ENCODE assay signal across 16 cellular contexts in the genomic region with DNA sequence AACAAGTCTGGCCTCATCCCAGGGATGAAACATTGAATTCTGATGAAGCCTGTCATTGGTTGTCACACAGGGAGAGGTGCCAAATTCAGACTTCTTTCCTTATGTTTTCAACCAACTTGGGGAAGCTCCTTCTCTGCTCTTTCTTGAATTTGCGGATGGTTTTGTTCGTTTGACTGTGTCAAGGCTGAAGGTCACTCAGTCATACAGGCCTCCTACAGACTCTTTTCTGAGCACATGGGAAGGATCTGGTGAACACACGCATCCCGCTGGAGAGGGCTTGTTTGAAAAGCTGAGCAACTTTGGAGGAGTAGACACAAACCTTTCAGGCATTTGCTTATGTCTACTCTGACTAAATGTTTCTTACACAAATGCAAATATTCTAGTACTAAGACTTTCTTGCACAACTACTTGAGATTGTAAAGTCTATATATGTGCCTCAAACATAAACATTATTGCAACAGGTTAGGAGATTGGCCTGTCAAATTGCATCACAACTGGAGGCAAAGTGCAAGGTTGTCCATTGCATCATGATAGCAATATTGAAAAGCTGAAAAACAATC.
DNase-seq lines count a peak whose midpoint lies in the region; ATAC-seq and TF ChIP-seq lines count a peak whose summit lies in the region.
"Had no signal": no experiment of that assay in that cellular context is flagged by ENCODE, and none has a peak within 500 bp of the region (broad histone marks: within the 10 kb centered on the region; RNA-seq: fewer than 3 reads in every experiment).

No MANE protein-coding gene starts in this region.

- no peaks in the 10 kb centered on the region for H3K9me2 ChIP-seq in SK-N-SH

- H3K9ac ChIP-seq in SK-N-SH = peak overlapping the region; percentile 38; the same call in 1 of the 2 replicates

- TF ChIP-seq EP300 in SK-N-SH (IDR thresholded peaks at IDR 0.05; ENCODE audit: borderline replicate concordance in 1 of 2, low read depth in 1 of 2, low read length in 1 of 2) = no peak

- H4K20me1 ChIP-seq in SK-N-SH (ENCODE audit: insufficient read depth) = no peaks in the 10 kb centered on the region

- WGBS in SK-N-SH (ENCODE audit: low lambda C conversion rate) = 65% methylated on average over 4 of the region's 4 CpGs
- 63% methylated on average over 4 of the region's 4 CpGs for WGBS in body of pancreas, 2 donors

- H3K4me1 ChIP-seq in SK-N-SH (ENCODE audit: control insufficient read depth in 1 of 2, insufficient read depth in 2 of 2, low read depth in 1 of 2, low read length in 1 of 2) = peaks cover 2 to 44% of the 10 kb centered on the region in 2 experiments; a peak in 3 of 4 replicates
- no peaks in the 10 kb centered on the region for H3K4me1 ChIP-seq in body of pancreas

- TF ChIP-seq POLR2A in body of pancreas (IDR thresholded peaks at IDR 0.05) = no peak

- no peak for TF ChIP-seq RAD21 in SK-N-SH (IDR thresholded peaks at IDR 0.05; ENCODE audit: low read length)

- TF ChIP-seq CTCF in SK-N-SH (IDR thresholded peaks at IDR 0.05) = no peak
- no peak for TF ChIP-seq CTCF in foreskin fibroblast (IDR thresholded peaks at IDR 0.05; ENCODE audit: low read depth, low read length)
- no peak for TF ChIP-seq CTCF in body of pancreas (IDR thresholded peaks at IDR 0.05)

- intact Hi-C loops in body of pancreas (cut with DNase I) = no loop called here

- no peak for DNase-seq in SK-N-SH
- peak; percentile 57 for DNase-seq in SKM-1 treated with dmso at 0.1 percent for 144 hours (lab: John Stamatoyannopoulos, UW; ENCODE audit: unreplicated experiment)
- peak; percentile 74 to 76 for DNase-seq in foreskin fibroblast
- DNase-seq in smooth muscle cell of the brain vasculature (ENCODE audit: low read depth, low spot score) = peak; percentile 63
- no peak for DNase-seq in caudate nucleus (lab: John Stamatoyannopoulos, UW)
- DNase-seq in body of pancreas = no peak
- DNase-seq: activated CD4-positive, alpha-beta T cell treated with anti-CD3 and anti-CD28 coated beads, Interleukin-2, amount 10 ng/mL, durations not matched to agents 24 days and 14 days; aorta; CD8-positive, alpha-beta T cell; lower lobe of right lung; NCI-H2171 treated with DMSO at 0.1 percent for 48 hours; nucleus accumbens had no signal

- ATAC-seq in SK-N-SH treated with all-trans-retinoic acid at 6 μM for 48 hours (no peak), GM18520 (IDR thresholded peaks at IDR 0.05; ENCODE audit: unreplicated experiment) (no peak), body of pancreas (no peak)
- ATAC-seq: activated T-helper 17 cell treated with anti-CD3 and anti-CD28 coated beads, Interleukin-2, amount 50 U/mL, for 72 hours; CD8-positive, alpha-beta T cell had no signal

- no peak overlapping the region for H3K4me2 ChIP-seq in SK-N-SH

- peaks cover 40% of the 10 kb centered on the region for H3F3A ChIP-seq in SK-N-SH (replicated peaks; ENCODE audit: insufficient read depth)

- H3K27me3 ChIP-seq in SK-N-SH (ENCODE audit: insufficient read depth) (no peaks in the 10 kb centered on the region), body of pancreas (no peaks in the 10 kb centered on the region)

- H3K4me3 ChIP-seq in SK-N-SH (ENCODE audit: low read depth in 2 of 2, low read length in 1 of 2) (no peak overlapping the region), foreskin fibroblast (ENCODE audit: low read depth in 1 of 2, low read length in 2 of 2) (no peak overlapping the region), body of pancreas (no peak overlapping the region)
- H3K4me3 ChIP-seq: lower lobe of right lung had no signal

- no peaks in the 10 kb centered on the region for H3K79me2 ChIP-seq in SK-N-SH (ENCODE audit: insufficient read depth)

- H3K27ac ChIP-seq in SK-N-SH (ENCODE audit: low read depth in 2 of 2, low read length in 1 of 2) = peak overlapping the region in 1 of 2 experiments; percentile 92; a peak in 3 of 4 replicates
- H3K27ac ChIP-seq in caudate nucleus (ENCODE audit: low read depth, low read length) = no peak overlapping the region
- no peak overlapping the region for H3K27ac ChIP-seq in body of pancreas
- H3K27ac ChIP-seq: 22Rv1, lower lobe of right lung had no signal

- H2AFZ ChIP-seq in SK-N-SH (ENCODE audit: low read depth) = peak overlapping the region; percentile 39; the same call in 1 of the 2 replicates

- POLR2A ChIA-PET in SK-N-SH (lab: Yijun Ruan, JAX) = no interaction called here

- H3K36me3 ChIP-seq in SK-N-SH (replicated peaks in 1 of 2; ENCODE audit: control insufficient read depth in 1 of 2, insufficient read depth in 2 of 2, low read length in 1 of 2) = no peaks in the 10 kb centered on the region
- H3K36me3 ChIP-seq in body of pancreas (replicated peaks in 1 of 2; ENCODE audit: insufficient read depth in 1 of 2, low read depth in 2 of 2) = no peaks in the 10 kb centered on the region
- H3K36me3 ChIP-seq: lower lobe of right lung had no signal

- CTCF ChIA-PET in SK-N-SH (lab: Yijun Ruan, JAX) = interaction anchor here (1.6 kb wide), 1 partner anchor 21 kb away, joined by 3 read pairs; no protein-coding TSS in a partner anchor

- H3K9me3 ChIP-seq in SK-N-SH (no peaks in the 10 kb centered on the region), body of pancreas (no peaks in the 10 kb centered on the region)
- H3K9me3 ChIP-seq: lower lobe of right lung had no signal

TF ChIP-seq in SK-N-SH, 30 proteins besides CTCF, POLR2A, EP300 and RAD21 (continues in another document):
- TF ChIP-seq, protein P1, sequence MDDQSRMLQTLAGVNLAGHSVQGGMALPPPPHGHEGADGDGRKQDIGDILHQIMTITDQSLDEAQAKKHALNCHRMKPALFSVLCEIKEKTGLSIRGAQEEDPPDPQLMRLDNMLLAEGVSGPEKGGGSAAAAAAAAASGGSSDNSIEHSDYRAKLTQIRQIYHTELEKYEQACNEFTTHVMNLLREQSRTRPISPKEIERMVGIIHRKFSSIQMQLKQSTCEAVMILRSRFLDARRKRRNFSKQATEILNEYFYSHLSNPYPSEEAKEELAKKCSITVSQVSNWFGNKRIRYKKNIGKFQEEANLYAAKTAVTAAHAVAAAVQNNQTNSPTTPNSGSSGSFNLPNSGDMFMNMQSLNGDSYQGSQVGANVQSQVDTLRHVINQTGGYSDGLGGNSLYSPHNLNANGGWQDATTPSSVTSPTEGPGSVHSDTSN (IDR thresholded peaks at IDR 0.05) = no peak
- no peak for TF ChIP-seq POLR2AphosphoS5 (IDR thresholded peaks at IDR 0.05; ENCODE audit: low read depth, low read length)
- no peak for TF ChIP-seq SIN3A (IDR thresholded peaks at IDR 0.05; ENCODE audit: borderline replicate concordance, low read depth, low read length)
- no peak for TF ChIP-seq GABPA (IDR thresholded peaks at IDR 0.05; ENCODE audit: low read depth)
- no peak for TF ChIP-seq TAF1 (IDR thresholded peaks at IDR 0.05; ENCODE audit: borderline replicate concordance, low read depth, low read length)
- TF ChIP-seq, protein P2, sequence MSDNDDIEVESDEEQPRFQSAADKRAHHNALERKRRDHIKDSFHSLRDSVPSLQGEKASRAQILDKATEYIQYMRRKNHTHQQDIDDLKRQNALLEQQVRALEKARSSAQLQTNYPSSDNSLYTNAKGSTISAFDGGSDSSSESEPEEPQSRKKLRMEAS (IDR thresholded peaks at IDR 0.05; ENCODE audit: low read depth) = no peak
- no peak for TF ChIP-seq MXI1 (IDR thresholded peaks at IDR 0.05; ENCODE audit: low read depth, low read length)
- TF ChIP-seq GATA2 (CRISPR knock-in tag; IDR thresholded peaks at IDR 0.05) = no peak
- no peak for TF ChIP-seq NRF1 (IDR thresholded peaks at IDR 0.05; ENCODE audit: low read depth, low read length)

TF ChIP-seq in SK-N-SH treated with all-trans-retinoic acid at 6 μM for 48 hours, 23 proteins besides CTCF, POLR2A, EP300 and RAD21 (continues in another document):
- TF ChIP-seq CSDC2 (CRISPR knock-in tag; IDR thresholded peaks at IDR 0.05) = no peak
- TF ChIP-seq TOX (CRISPR knock-in tag; IDR thresholded peaks at IDR 0.05; ENCODE audit: borderline replicate concordance) = no peak
- TF ChIP-seq, protein P3, sequence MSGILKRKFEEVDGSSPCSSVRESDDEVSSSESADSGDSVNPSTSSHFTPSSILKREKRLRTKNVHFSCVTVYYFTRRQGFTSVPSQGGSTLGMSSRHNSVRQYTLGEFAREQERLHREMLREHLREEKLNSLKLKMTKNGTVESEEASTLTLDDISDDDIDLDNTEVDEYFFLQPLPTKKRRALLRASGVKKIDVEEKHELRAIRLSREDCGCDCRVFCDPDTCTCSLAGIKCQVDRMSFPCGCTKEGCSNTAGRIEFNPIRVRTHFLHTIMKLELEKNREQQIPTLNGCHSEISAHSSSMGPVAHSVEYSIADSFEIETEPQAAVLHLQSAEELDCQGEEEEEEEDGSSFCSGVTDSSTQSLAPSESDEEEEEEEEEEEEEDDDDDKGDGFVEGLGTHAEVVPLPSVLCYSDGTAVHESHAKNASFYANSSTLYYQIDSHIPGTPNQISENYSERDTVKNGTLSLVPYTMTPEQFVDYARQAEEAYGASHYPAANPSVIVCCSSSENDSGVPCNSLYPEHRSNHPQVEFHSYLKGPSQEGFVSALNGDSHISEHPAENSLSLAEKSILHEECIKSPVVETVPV (CRISPR knock-in tag; IDR thresholded peaks at IDR 0.05) = no peak
- TF ChIP-seq ZC3H10 (CRISPR knock-in tag; IDR thresholded peaks at IDR 0.05) = no peak
- TF ChIP-seq RARB (CRISPR knock-in tag; IDR thresholded peaks at IDR 0.05) = no peak
- TF ChIP-seq, protein P4, sequence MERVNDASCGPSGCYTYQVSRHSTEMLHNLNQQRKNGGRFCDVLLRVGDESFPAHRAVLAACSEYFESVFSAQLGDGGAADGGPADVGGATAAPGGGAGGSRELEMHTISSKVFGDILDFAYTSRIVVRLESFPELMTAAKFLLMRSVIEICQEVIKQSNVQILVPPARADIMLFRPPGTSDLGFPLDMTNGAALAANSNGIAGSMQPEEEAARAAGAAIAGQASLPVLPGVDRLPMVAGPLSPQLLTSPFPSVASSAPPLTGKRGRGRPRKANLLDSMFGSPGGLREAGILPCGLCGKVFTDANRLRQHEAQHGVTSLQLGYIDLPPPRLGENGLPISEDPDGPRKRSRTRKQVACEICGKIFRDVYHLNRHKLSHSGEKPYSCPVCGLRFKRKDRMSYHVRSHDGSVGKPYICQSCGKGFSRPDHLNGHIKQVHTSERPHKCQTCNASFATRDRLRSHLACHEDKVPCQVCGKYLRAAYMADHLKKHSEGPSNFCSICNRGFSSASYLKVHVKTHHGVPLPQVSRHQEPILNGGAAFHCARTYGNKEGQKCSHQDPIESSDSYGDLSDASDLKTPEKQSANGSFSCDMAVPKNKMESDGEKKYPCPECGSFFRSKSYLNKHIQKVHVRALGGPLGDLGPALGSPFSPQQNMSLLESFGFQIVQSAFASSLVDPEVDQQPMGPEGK (CRISPR knock-in tag; IDR thresholded peaks at IDR 0.05; ENCODE audit: borderline replicate concordance) = no peak
- TF ChIP-seq ZFP30 (CRISPR knock-in tag; IDR thresholded peaks at IDR 0.05) = no peak

Comparison
In these comparisons a context has a peak if more than half of its experiments do, and no peak if none do; other contexts are left out.
1. DNase-seq: peak in SKM-1 treated with dmso at 0.1 percent for 144 hours (single experiment), foreskin fibroblast (2 of 2) and smooth muscle cell of the brain vasculature (single experiment); none in SK-N-SH (single experiment), caudate nucleus (0 of 61) and body of pancreas (0 of 4).